In the genomic region with DNA sequence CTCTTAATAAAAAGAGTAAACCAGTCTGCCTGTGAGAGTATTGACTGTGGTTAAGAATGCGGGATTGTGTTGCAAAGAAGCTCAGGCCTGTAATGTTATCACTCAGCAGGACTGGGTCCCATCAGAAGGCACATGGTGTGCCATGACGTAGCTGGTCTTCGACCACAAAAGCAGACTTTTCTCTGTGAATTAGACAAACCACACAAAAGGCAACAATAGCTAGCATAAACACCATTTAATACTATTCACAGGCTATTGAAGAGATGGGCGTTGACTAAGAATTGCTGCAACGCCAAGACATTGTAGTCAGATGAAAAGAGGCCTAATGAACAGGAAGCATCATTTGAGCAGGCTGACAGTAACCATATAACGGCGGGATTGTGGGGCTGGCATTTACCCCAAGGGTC, we compare ENCODE assay signal across 20 cellular contexts.
DNase-seq lines count a peak whose midpoint lies in the region; ATAC-seq, FAIRE-seq and TF ChIP-seq lines count a peak whose summit lies in the region.
"Had no signal": no experiment of that assay in that cellular context is flagged by ENCODE, and none has a peak within 500 bp of the region (broad histone marks: within the 10 kb centered on the region; RNA-seq: fewer than 3 reads in every experiment).

No MANE protein-coding gene starts in this region.

- H3K27ac ChIP-seq in cingulate gyrus (ENCODE audit: low read depth, low read length): peak overlapping the region; percentile 30
- H3K27ac ChIP-seq: HL-60, pancreas had no signal

- POLR2A ChIA-PET in naive thymus-derived CD8-positive, alpha-beta T cell (lab: Charles Lee): no interaction called here

- DNase-seq in H4 (ENCODE audit: low spot score) (peak; percentile 7), NCI-H345 (lab: John Stamatoyannopoulos, UW) (peak; percentile 67), neural crest cell (ENCODE audit: low read depth, low spot score) (no peak), activated gamma-delta T cell treated with Interleukin-2 at 50 U/mL for 16 hours (no peak), endothelial cell (ENCODE audit: low spot score) (no peak), H54 (ENCODE audit: insufficient read length, low spot score) (no peak)
- no peak for DNase-seq in naive thymus-derived CD8-positive, alpha-beta T cell
- DNase-seq: activated CD8-positive, alpha-beta memory T cell treated with anti-CD3 and anti-CD28 coated beads for 24 hours; cerebellar nuclear complex; EL; MV-4-11; NCI-H226; pancreas; SHP77 treated with DMSO at 0.1 percent for 48 hours; small intestine; T-helper 17 cell had no signal

- peak overlapping the region; percentile 71 for H3K4me3 Mint-ChIP-seq in neural crest cell
- H3K4me3 Mint-ChIP-seq in endothelial cell (ENCODE audit: unreplicated experiment): no peak overlapping the region
- no peak overlapping the region for H3K4me3 Mint-ChIP-seq in naive thymus-derived CD8-positive, alpha-beta T cell
- H3K4me3 Mint-ChIP-seq: T-helper 17 cell had no signal

- H3K27ac Mint-ChIP-seq in neural crest cell (ENCODE audit: unreplicated experiment): peak overlapping the region; percentile 63
- no peak overlapping the region for H3K27ac Mint-ChIP-seq in endothelial cell (ENCODE audit: unreplicated experiment)
- H3K27ac Mint-ChIP-seq in naive thymus-derived CD8-positive, alpha-beta T cell: no peak overlapping the region
- H3K27ac Mint-ChIP-seq: T-helper 17 cell had no signal

- TF ChIP-seq POLR2A in H54 (IDR thresholded peaks at IDR 0.05; ENCODE audit: low read depth, low read length): no peak

- no peaks in the 10 kb centered on the region for H3K27me3 Mint-ChIP-seq in neural crest cell (ENCODE audit: low read depth)
- no peaks in the 10 kb centered on the region for H3K27me3 Mint-ChIP-seq in endothelial cell (ENCODE audit: unreplicated experiment)
- H3K27me3 Mint-ChIP-seq in naive thymus-derived CD8-positive, alpha-beta T cell: peaks cover 7 to 58% (median 25%) of the 10 kb centered on the region in 5 donors

- H3K9me3 Mint-ChIP-seq in neural crest cell (no peaks in the 10 kb centered on the region), endothelial cell (ENCODE audit: unreplicated experiment) (no peaks in the 10 kb centered on the region)
- H3K9me3 Mint-ChIP-seq in naive thymus-derived CD8-positive, alpha-beta T cell: peaks cover 0 to 4% (median 0%) of the 10 kb centered on the region in 9 donors

- no peak for FAIRE-seq in H54 (lab: Jason Lieb, UNC)
- FAIRE-seq: endometrium, K562, pancreas, small intestine had no signal

- TF ChIP-seq CTCF in neural crest cell (conservative IDR thresholded peaks at IDR 0.05) (no peak), endothelial cell (IDR thresholded peaks at IDR 0.05; ENCODE audit: unreplicated experiment) (no peak)

- ATAC-seq in naive thymus-derived CD8-positive, alpha-beta T cell: no peak
- ATAC-seq: K562, pancreas, T-helper 17 cell had no signal

- H3K36me3 Mint-ChIP-seq in neural crest cell (ENCODE audit: low read depth): no peaks in the 10 kb centered on the region
- H3K36me3 Mint-ChIP-seq in endothelial cell (ENCODE audit: low read depth, unreplicated experiment): no peaks in the 10 kb centered on the region
- H3K36me3 Mint-ChIP-seq in naive thymus-derived CD8-positive, alpha-beta T cell: peaks cover 0 to 4% (median 2%) of the 10 kb centered on the region in 3 donors

- H3K4me1 Mint-ChIP-seq in neural crest cell: peaks cover 48% of the 10 kb centered on the region
- peaks cover 6% of the 10 kb centered on the region for H3K4me1 Mint-ChIP-seq in endothelial cell (ENCODE audit: unreplicated experiment)
- no peaks in the 10 kb centered on the region for H3K4me1 Mint-ChIP-seq in naive thymus-derived CD8-positive, alpha-beta T cell
- H3K4me1 Mint-ChIP-seq: T-helper 17 cell had no signal

Comparison
In these comparisons a context has a peak if more than half of its experiments do, and no peak if none do; other contexts are left out.
1. DNase-seq: peak in H4 (single experiment) and NCI-H345 (single experiment); none in neural crest cell (single experiment), activated gamma-delta T cell treated with Interleukin-2 at 50 U/mL for 16 hours (single experiment), endothelial cell (single experiment), naive thymus-derived CD8-positive, alpha-beta T cell (0 of 10) and H54 (single experiment).